Comparison of ENCODE assay signal across 1 cellular context in genomic region chr5:158756873-158757272, GRCh38.
TF ChIP-seq lines count a peak whose summit lies in the region.

No MANE protein-coding gene starts in this region.

TF ChIP-seq in GM12878, 131 proteins besides CTCF, POLR2A, EP300 and RAD21:
- TF ChIP-seq ETV6 (conservative IDR thresholded peaks at IDR 0.05 in 1 of 2, IDR thresholded peaks at IDR 0.05 in 1 of 2; ENCODE audit: borderline replicate concordance in 1 of 2, low read depth in 1 of 2) (no peak), ATF2 (IDR thresholded peaks at IDR 0.05; ENCODE audit: low read length) (no peak), MAX (IDR thresholded peaks at IDR 0.05; ENCODE audit: low read depth, low read length) (no peak), ZNF217 (IDR thresholded peaks at IDR 0.05) (no peak), NRF1 (conservative IDR thresholded peaks at IDR 0.05; ENCODE audit: low read depth, low read length) (no peak), KAT2A (conservative IDR thresholded peaks at IDR 0.05; ENCODE audit: control insufficient read depth, low read depth, low read length) (no peak), HDGF (IDR thresholded peaks at IDR 0.05) (no peak), SREBF1 (IDR thresholded peaks at IDR 0.05; ENCODE audit: low read length) (no peak), EGR1 (IDR thresholded peaks at IDR 0.05; ENCODE audit: borderline replicate concordance in 1 of 2, low read depth in 2 of 2, low read length in 2 of 2) (no peak), PRDM15 (CRISPR knock-in tag; IDR thresholded peaks at IDR 0.05) (no peak), MEF2B (IDR thresholded peaks at IDR 0.05; ENCODE audit: partially characterized antibody, poor library complexity, severe bottlenecking) (no peak), NFYA (IDR thresholded peaks at IDR 0.05; ENCODE audit: borderline replicate concordance, low read depth, low read length) (no peak), NR2C2 (IDR thresholded peaks at IDR 0.05; ENCODE audit: borderline replicate concordance, control insufficient read depth, insufficient read length, low read depth) (no peak), ZNF207 (IDR thresholded peaks at IDR 0.05; ENCODE audit: borderline replicate concordance) (no peak)
TF ChIP-seq in GM12878: peak in this region for 0.
